In the genomic region with DNA sequence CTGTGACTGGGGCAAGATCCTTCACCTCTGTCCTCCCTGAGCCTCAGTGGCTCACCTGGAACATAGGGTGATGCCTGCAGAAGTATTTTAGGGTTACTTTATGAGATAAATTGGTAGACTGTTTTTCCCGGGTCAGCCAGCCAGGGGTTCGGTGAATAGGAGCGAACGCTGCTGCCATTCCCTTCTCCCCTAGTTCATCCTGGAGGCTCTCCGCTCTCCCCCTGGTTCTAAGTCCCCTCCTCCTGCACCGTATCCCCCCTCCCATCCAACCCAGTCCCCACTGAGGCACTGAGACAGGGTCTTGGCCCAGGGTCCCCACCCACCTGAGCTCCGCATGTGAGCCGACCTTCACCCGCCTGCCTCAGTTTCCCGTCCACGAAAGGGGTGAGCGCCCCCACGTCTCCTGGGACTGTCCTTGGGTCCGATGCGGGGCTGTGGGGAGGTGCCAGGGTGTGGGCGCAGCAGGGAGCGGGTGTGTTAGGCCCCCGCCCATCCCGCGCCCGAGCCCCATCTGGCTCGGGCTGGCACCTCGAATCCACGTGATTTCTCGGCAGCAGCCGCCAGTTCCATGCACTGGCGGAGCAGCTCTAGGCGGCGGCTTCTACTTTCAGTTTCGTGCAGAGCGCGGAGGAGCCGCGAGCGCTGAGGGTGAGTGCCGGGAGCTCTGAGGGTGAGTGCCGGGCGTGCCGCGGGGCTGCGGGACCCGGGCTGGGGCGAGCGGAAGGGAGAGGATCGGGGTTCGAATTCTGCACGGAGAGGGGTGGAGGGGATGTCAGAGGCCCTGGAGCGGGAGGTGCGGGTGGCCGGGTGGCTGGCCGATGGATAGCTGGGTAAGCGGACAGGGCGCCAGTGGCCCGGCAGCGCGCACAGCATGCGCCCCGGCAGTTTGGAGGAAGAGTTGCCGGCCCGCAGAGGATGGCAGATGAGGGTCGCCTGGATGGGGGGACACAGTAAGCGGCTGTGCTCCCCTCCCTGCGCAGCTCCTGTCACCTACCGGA, we compare ENCODE assay signal across 1 cellular context.
TF ChIP-seq lines count a peak whose summit lies in the region.

A gene with protein sequence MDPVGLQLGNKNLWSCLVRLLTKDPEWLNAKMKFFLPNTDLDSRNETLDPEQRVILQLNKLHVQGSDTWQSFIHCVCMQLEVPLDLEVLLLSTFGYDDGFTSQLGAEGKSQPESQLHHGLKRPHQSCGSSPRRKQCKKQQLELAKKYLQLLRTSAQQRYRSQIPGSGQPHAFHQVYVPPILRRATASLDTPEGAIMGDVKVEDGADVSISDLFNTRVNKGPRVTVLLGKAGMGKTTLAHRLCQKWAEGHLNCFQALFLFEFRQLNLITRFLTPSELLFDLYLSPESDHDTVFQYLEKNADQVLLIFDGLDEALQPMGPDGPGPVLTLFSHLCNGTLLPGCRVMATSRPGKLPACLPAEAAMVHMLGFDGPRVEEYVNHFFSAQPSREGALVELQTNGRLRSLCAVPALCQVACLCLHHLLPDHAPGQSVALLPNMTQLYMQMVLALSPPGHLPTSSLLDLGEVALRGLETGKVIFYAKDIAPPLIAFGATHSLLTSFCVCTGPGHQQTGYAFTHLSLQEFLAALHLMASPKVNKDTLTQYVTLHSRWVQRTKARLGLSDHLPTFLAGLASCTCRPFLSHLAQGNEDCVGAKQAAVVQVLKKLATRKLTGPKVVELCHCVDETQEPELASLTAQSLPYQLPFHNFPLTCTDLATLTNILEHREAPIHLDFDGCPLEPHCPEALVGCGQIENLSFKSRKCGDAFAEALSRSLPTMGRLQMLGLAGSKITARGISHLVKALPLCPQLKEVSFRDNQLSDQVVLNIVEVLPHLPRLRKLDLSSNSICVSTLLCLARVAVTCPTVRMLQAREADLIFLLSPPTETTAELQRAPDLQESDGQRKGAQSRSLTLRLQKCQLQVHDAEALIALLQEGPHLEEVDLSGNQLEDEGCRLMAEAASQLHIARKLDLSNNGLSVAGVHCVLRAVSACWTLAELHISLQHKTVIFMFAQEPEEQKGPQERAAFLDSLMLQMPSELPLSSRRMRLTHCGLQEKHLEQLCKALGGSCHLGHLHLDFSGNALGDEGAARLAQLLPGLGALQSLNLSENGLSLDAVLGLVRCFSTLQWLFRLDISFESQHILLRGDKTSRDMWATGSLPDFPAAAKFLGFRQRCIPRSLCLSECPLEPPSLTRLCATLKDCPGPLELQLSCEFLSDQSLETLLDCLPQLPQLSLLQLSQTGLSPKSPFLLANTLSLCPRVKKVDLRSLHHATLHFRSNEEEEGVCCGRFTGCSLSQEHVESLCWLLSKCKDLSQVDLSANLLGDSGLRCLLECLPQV (N-terminal part only) (plus strand): TSS at position 610 of the 998 bp plus-strand sequence. CDS start 31,156 bp downstream, outside the sequence.

TF ChIP-seq in H1, 55 proteins besides CTCF, POLR2A, EP300 and RAD21 (continued from another document):
- TF ChIP-seq MAFK (IDR thresholded peaks at IDR 0.05; ENCODE audit: low read depth, low read length) (no peak), CHD2 (IDR thresholded peaks at IDR 0.05; ENCODE audit: low read length) (no peak), HDAC2 (IDR thresholded peaks at IDR 0.05; ENCODE audit: borderline replicate concordance in 1 of 2, low read depth in 2 of 2, low read length in 2 of 2) (0 out of 4 replicates have a peak, but pooled peaks of 1 of the 2 experiments have one; percentile 34), SP2 (IDR thresholded peaks at IDR 0.05; ENCODE audit: low read length) (no peak), TEAD4 (IDR thresholded peaks at IDR 0.05; ENCODE audit: low read depth, low read length) (no peak), NRF1 (IDR thresholded peaks at IDR 0.05; ENCODE audit: low read depth, low read length) (no peak), GABPA (IDR thresholded peaks at IDR 0.05; ENCODE audit: borderline replicate concordance, insufficient read depth, low read length) (no peak), POLR2AphosphoS5 (IDR thresholded peaks at IDR 0.05; ENCODE audit: low read depth, low read length) (no peak), SIRT6 (IDR thresholded peaks at IDR 0.05; ENCODE audit: low read length) (no peak), CTBP2 (IDR thresholded peaks at IDR 0.05; ENCODE audit: borderline replicate concordance, insufficient read depth, insufficient read length, low read length) (no peak), BACH1 (IDR thresholded peaks at IDR 0.05; ENCODE audit: low read length) (no peak)
- TF ChIP-seq, protein P1, sequence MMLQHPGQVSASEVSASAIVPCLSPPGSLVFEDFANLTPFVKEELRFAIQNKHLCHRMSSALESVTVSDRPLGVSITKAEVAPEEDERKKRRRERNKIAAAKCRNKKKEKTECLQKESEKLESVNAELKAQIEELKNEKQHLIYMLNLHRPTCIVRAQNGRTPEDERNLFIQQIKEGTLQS (IDR thresholded peaks at IDR 0.05; ENCODE audit: insufficient read depth, low read depth, low read length) = no peak
- TF ChIP-seq, protein P2, sequence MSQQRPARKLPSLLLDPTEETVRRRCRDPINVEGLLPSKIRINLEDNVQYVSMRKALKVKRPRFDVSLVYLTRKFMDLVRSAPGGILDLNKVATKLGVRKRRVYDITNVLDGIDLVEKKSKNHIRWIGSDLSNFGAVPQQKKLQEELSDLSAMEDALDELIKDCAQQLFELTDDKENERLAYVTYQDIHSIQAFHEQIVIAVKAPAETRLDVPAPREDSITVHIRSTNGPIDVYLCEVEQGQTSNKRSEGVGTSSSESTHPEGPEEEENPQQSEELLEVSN (IDR thresholded peaks at IDR 0.05) = peak; percentile 83
